ENCODE assay signal across 17 cellular contexts in the genomic region with DNA sequence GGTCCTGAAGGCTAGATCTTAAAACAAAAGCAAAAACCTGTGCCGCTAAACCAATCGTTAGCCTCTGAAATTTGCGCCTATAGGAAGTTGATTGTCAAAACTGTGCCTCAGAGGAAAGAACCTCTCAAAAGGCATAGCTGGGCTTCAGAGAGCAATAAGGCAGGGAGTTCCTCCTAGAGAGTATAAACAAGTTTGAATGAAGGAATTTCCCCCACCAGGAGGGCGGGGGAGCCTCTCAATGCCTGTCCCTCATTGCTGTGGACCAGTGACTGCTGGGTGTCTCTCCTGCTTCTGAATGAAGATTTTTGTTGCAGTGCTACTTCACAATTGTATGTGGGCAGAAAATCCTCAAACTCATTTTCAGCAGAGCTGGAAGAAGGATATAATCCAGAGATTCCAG.
DNase-seq lines count a peak whose midpoint lies in the region; ATAC-seq and TF ChIP-seq lines count a peak whose summit lies in the region.
"Had no signal": no experiment of that assay in that cellular context is flagged by ENCODE, and none has a peak within 500 bp of the region (broad histone marks: within the 10 kb centered on the region; RNA-seq: fewer than 3 reads in every experiment).

No MANE protein-coding gene starts in this region.

- no peak overlapping the region for H3K4me3 ChIP-seq in GM23338
- H3K4me3 ChIP-seq in ectodermal cell (ENCODE audit: insufficient read depth, low read depth, low read length), result no peak overlapping the region
- no peak overlapping the region for H3K4me3 ChIP-seq in mesendoderm (ENCODE audit: low read length)
- H3K4me3 ChIP-seq: A549; BLaER1 treated with 17β-estradiol and CSF1 and Interleukin-3, amounts not matched to agents 10 nM and 100 nM; GM23248; HAP-1 had no signal

- no peak overlapping the region for H3K4me3 Mint-ChIP-seq in GM23338
- H3K4me3 Mint-ChIP-seq: CD14-positive monocyte; CD4-positive, alpha-beta T cell; CD8-positive, alpha-beta memory T cell had no signal

- no peaks in the 10 kb centered on the region for H3K79me1 ChIP-seq in mesendoderm (ENCODE audit: low read length)

- H3K4ac ChIP-seq in mesendoderm (ENCODE audit: low read depth, low read length), result no peak overlapping the region

- H3F3A ChIP-seq in GM23338 (replicated peaks; ENCODE audit: low read depth), result no peaks in the 10 kb centered on the region

- no peak overlapping the region for H3K18ac ChIP-seq in mesendoderm (ENCODE audit: low read length)

- peaks cover 5% of the 10 kb centered on the region; the same call in 2 of the 3 replicates for H3K36me3 Mint-ChIP-seq in GM23338 (ENCODE audit: low read depth)

- no peak overlapping the region for H2BK120ac ChIP-seq in mesendoderm (ENCODE audit: low read depth, low read length)

- H3K79me2 ChIP-seq in GM23338 (replicated peaks; ENCODE audit: insufficient read depth) (no peaks in the 10 kb centered on the region), mesendoderm (ENCODE audit: control insufficient read depth, insufficient read depth, low read length) (no peaks in the 10 kb centered on the region)

- H4K8ac ChIP-seq in mesendoderm (ENCODE audit: low read depth, low read length), result peak overlapping the region; percentile 28

- H3K9ac ChIP-seq in mesendoderm (ENCODE audit: low read length), result no peak overlapping the region
- H3K9ac ChIP-seq: BLaER1 treated with 17β-estradiol and CSF1 and Interleukin-3, amounts not matched to agents 10 nM and 100 nM; GM23248 had no signal

- H2BK5ac ChIP-seq in mesendoderm (ENCODE audit: low read length), result no peak overlapping the region

- H3K36me3 ChIP-seq in GM23338 (ENCODE audit: insufficient read depth) (no peaks in the 10 kb centered on the region), ectodermal cell (ENCODE audit: control insufficient read depth, insufficient read depth, low read length) (peaks cover 14% of the 10 kb centered on the region), mesendoderm (ENCODE audit: control insufficient read depth, insufficient read depth, low read length) (no peaks in the 10 kb centered on the region)
- H3K36me3 ChIP-seq: BE2C, HAP-1 had no signal

- TF ChIP-seq POLR2A in GM18505 (IDR thresholded peaks at IDR 0.05; ENCODE audit: borderline replicate concordance, extremely low read depth, insufficient read depth, insufficient read length), result no peak

- H3K27me3 Mint-ChIP-seq in GM23338 (ENCODE audit: insufficient read depth, low read depth, poor library complexity), result peaks cover 2% of the 10 kb centered on the region

- peak overlapping the region; percentile 24; the same call in 1 of the 2 replicates for H2AFZ ChIP-seq in GM23338
- H2AFZ ChIP-seq: GM23248 had no signal

- H4K20me1 ChIP-seq in GM23338 (replicated peaks; ENCODE audit: insufficient read depth), result no peaks in the 10 kb centered on the region
- H4K20me1 ChIP-seq: BLaER1 treated with 17β-estradiol and CSF1 and Interleukin-3, amounts not matched to agents 10 nM and 100 nM had no signal

- intact Hi-C loops in Right ventricle myocardium superior (cut with DNase I), result no loop called here

- no peak overlapping the region for H3K23ac ChIP-seq in mesendoderm (ENCODE audit: low read length)

- H3K4me1 Mint-ChIP-seq in GM23338, result peaks cover 7% of the 10 kb centered on the region; the same call in 2 of the 3 replicates
- H3K4me1 Mint-ChIP-seq: CD14-positive monocyte; CD8-positive, alpha-beta memory T cell had no signal

- no peak overlapping the region for H2BK15ac ChIP-seq in mesendoderm (replicated peaks; ENCODE audit: low read depth)

- ATAC-seq in GM23338, result peak; percentile 82
- ATAC-seq in GM18505 (IDR thresholded peaks at IDR 0.05; ENCODE audit: unreplicated experiment), result no peak
- no peak for ATAC-seq in Right ventricle myocardium superior (ENCODE audit: poor library complexity)

- H3K4me2 ChIP-seq in GM23338 (no peak overlapping the region), mesendoderm (ENCODE audit: low read length) (no peak overlapping the region)
- H3K4me2 ChIP-seq: A549; BLaER1 treated with 17β-estradiol and CSF1 and Interleukin-3, amounts not matched to agents 10 nM and 100 nM had no signal

- H3K27ac ChIP-seq in GM23338 (ENCODE audit: low read depth) (no peak overlapping the region), ectodermal cell (ENCODE audit: insufficient read depth, low read depth, low read length, poor library complexity, severe bottlenecking) (peak overlapping the region; percentile 6), mesendoderm (ENCODE audit: low read depth, low read length) (no peak overlapping the region)
- H3K27ac ChIP-seq: A549; BLaER1 treated with 17β-estradiol and CSF1 and Interleukin-3, amounts not matched to agents 10 nM and 100 nM; GM23248 had no signal

- H2AK5ac ChIP-seq in mesendoderm (ENCODE audit: low read length), result no peak overlapping the region

- peak overlapping the region; percentile 22 for H3K56ac ChIP-seq in mesendoderm (ENCODE audit: low read length)

- peaks cover 5% of the 10 kb centered on the region; the same call in 1 of the 2 replicates for H3K4me1 ChIP-seq in GM23338 (ENCODE audit: insufficient read depth)
- H3K4me1 ChIP-seq in ectodermal cell (ENCODE audit: control insufficient read depth, insufficient read depth, low read length), result peaks cover 27% of the 10 kb centered on the region
- no peaks in the 10 kb centered on the region for H3K4me1 ChIP-seq in mesendoderm (ENCODE audit: control insufficient read depth, low read depth, low read length)
- H3K4me1 ChIP-seq: A549, BE2C, HAP-1 had no signal

- no peaks in the 10 kb centered on the region for H3K27me3 ChIP-seq in GM23338 (ENCODE audit: insufficient read depth)
- no peaks in the 10 kb centered on the region for H3K27me3 ChIP-seq in ectodermal cell (ENCODE audit: control insufficient read depth, insufficient read depth, low read length, poor library complexity, severe bottlenecking)
- no peaks in the 10 kb centered on the region for H3K27me3 ChIP-seq in mesendoderm (ENCODE audit: insufficient read depth, low read length, poor library complexity)
- H3K27me3 ChIP-seq: BE2C; BLaER1 treated with 17β-estradiol and CSF1 and Interleukin-3, amounts not matched to agents 10 nM and 100 nM had no signal

- no peaks in the 10 kb centered on the region for H3K9me3 ChIP-seq in ectodermal cell (ENCODE audit: control insufficient read depth, low read length)
- H3K9me3 ChIP-seq: BE2C, HAP-1 had no signal

- no peaks in the 10 kb centered on the region for H3K9me2 ChIP-seq in GM23338 (ENCODE audit: insufficient read depth)

- peaks cover 4% of the 10 kb centered on the region for H3K9me3 Mint-ChIP-seq in GM23338
- H3K9me3 Mint-ChIP-seq: CD4-positive, alpha-beta T cell had no signal

- TF ChIP-seq CTCF in GM23338 (conservative IDR thresholded peaks at IDR 0.05; ENCODE audit: low read depth in 2 of 2), result no peak

- WGBS in ectodermal cell, 2 experiments, result 72 to 75% methylated on average over 4 of the region's 4 CpGs
- no CpG with 5 or more reads among the region's 4 CpGs for WGBS in mesendoderm (ENCODE audit: extremely low coverage, insufficient coverage, low lambda C conversion rate)

- no peak overlapping the region for H4K5ac ChIP-seq in mesendoderm (ENCODE audit: low read length)

- no peak overlapping the region for H3K27ac Mint-ChIP-seq in GM23338
- H3K27ac Mint-ChIP-seq: CD14-positive monocyte; CD4-positive, alpha-beta T cell had no signal

- peak; percentile 45 for DNase-seq in GM23338 (ENCODE audit: low spot score)
- peak; percentile 15 for DNase-seq in mesendoderm
- DNase-seq in DMS 273 (lab: John Stamatoyannopoulos, UW; ENCODE audit: unreplicated experiment), result no peak
- no peak for DNase-seq in Right ventricle myocardium superior
- DNase-seq: 8988T; AML-193; CD4-positive, alpha-beta T cell; CD8-positive, alpha-beta memory T cell; DMS79 treated with DMSO at 0.1 percent for 48 hours had no signal

TF ChIP-seq in GM23338, 12 proteins besides CTCF, POLR2A, EP300 and RAD21 (continues in another document):
- no peak for TF ChIP-seq NANOG (IDR thresholded peaks at IDR 0.05; ENCODE audit: borderline replicate concordance)

Comparison
In these comparisons a context has a peak if more than half of its experiments do, and no peak if none do; other contexts are left out.
1. DNase-seq: peak in GM23338 (single experiment) and mesendoderm (single experiment); none in DMS 273 (single experiment) and Right ventricle myocardium superior (single experiment).